ENCODE assay signal across 23 cellular contexts in the genomic region with DNA sequence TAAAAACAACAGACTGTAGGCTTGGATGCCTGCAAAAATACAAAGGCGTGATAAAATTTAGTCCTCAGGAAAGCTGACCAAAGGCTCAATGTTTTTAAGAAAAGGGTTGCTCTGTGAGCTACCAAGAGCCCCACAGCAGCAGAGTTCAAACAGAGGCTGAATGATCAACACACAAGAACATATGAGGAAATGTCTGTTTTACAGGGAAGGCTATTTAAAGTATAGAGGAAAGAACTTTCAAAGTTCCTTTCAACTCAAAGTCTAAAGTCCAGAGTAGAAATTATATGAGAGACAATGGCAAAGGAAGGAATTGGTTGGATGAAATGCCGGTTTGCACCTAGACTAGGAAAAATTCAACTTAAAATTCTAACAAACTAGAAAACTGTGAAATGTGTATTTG. TPM values are rescaled to one million over a fixed set of nuclear protein-coding genes. Genes with fewer than 3 reads are reported as not detected.
DNase-seq lines count a peak whose midpoint lies in the region; ATAC-seq and TF ChIP-seq lines count a peak whose summit lies in the region.
"Had no signal": no experiment of that assay in that cellular context is flagged by ENCODE, and none has a peak within 500 bp of the region (broad histone marks: within the 10 kb centered on the region; RNA-seq: fewer than 3 reads in every experiment).

No MANE protein-coding gene starts in this region.

- in situ Hi-C loops in transverse colon (cut with MboI; ENCODE audit: low pct_ligation_motif_present in 1 of 4, low pct_unique_long_range_greater_than_20kb in 1 of 4, low sequenced_read_pairs in 3 of 4), result no loop called here

- H3K4me3 ChIP-seq in transverse colon, result peak overlapping the region in 1 of 4 donors; percentile 18
- H3K4me3 ChIP-seq: sigmoid colon, SJCRH30 had no signal

- TF ChIP-seq CTCF in RWPE1 (conservative IDR thresholded peaks at IDR 0.05; ENCODE audit: low read depth) (no peak), transverse colon (IDR thresholded peaks at IDR 0.05) (no peak)

- TF ChIP-seq EP300 in transverse colon (IDR thresholded peaks at IDR 0.05; ENCODE audit: low read depth), result no peak

- no peaks in the 10 kb centered on the region for H3K36me3 ChIP-seq in transverse colon
- H3K36me3 ChIP-seq: sigmoid colon had no signal

- H3K27me3 ChIP-seq in transverse colon, result no peaks in the 10 kb centered on the region
- H3K27me3 ChIP-seq: sigmoid colon, SJCRH30 had no signal

- 48 to 66% methylated on average over 2 of the region's 2 CpGs for WGBS in transverse colon (ENCODE audit: low coverage in 1 of 2), 2 donors

- TF ChIP-seq POLR2A in transverse colon (IDR thresholded peaks at IDR 0.05), result no peak

- CTCF ChIA-PET in RWPE1 (lab: Yijun Ruan, JAX), result no interaction called here

- peak overlapping the region; percentile 46; the same call in 1 of the 2 replicates for H3K27ac ChIP-seq in RWPE1
- peak overlapping the region; percentile 78 to 89 (median 86) for H3K27ac ChIP-seq in transverse colon
- H3K27ac ChIP-seq: sigmoid colon, SJCRH30, VCaP had no signal

- POLR2A ChIA-PET in RWPE1 (lab: Yijun Ruan, JAX; ENCODE audit: low non-redundant PET), result no interaction called here

- H3K9me3 ChIP-seq in transverse colon, result no peaks in the 10 kb centered on the region
- H3K9me3 ChIP-seq: sigmoid colon, SJCRH30 had no signal

- H3K4me1 ChIP-seq in transverse colon, result peaks cover 21 to 85% (median 42%) of the 10 kb centered on the region in 4 donors

- peak; percentile 7 for DNase-seq in cardiac septum (ENCODE audit: low spot score)
- no peak for DNase-seq in left ventricle myocardium superior
- DNase-seq in RWPE1 (ENCODE audit: low spot score), result no peak
- no peak for DNase-seq in left colon
- no peak for DNase-seq in transverse colon
- DNase-seq in HUDEP-2 (lab: John Stamatoyannopoulos, UW; ENCODE audit: unreplicated experiment in 76 of 76), result no peak
- no peak for DNase-seq in NCI-H2227 treated with DMSO at 0.1 percent for 48 hours (lab: John Stamatoyannopoulos, UW)
- DNase-seq: activated CD4-positive, alpha-beta T cell treated with anti-CD3 and anti-CD28 coated beads, Interleukin-2, amount 10 ng/mL, durations not matched to agents 7 days and 5 days; activated naive CD8-positive, alpha-beta T cell treated with anti-CD3 and anti-CD28 coated beads for 36 hours; C1 segment of cervical spinal cord; kidney glomerular epithelial cell; naive B cell; NCI-H2029; NCI-H226; NCI-H774; PC-3; SJCRH30; T-helper 17 cell had no signal

- intact Hi-C loops in cardiac septum (cut with DNase I), result no loop called here
- intact Hi-C loops in left ventricle myocardium superior (cut with micrococcal nuclease), result no loop called here
- intact Hi-C loops in left colon (cut with DNase I, micrococcal nuclease), result no loop called here
- intact Hi-C loops in transverse colon (cut with DNase I; ENCODE audit: low total_unique reads), result no loop called here

- ATAC-seq in left ventricle myocardium superior (no peak), left colon (peak; percentile 94), GM18909 (IDR thresholded peaks at IDR 0.05; ENCODE audit: poor library complexity, unreplicated experiment) (no peak)
- ATAC-seq: activated T-helper 17 cell treated with anti-CD3 and anti-CD28 coated beads, Interleukin-2, amount 50 U/mL, for 72 hours; HCT116; PC-3; T-helper 17 cell had no signal

RNA-seq across cellular contexts. Expression of a gene that starts 8.6 kb away (rescaled TPM):
- total RNA-seq in cardiac septum (59.1 TPM), left ventricle myocardium superior (54.9 TPM), left colon (100 to 1,000 TPM; 235 to 251 TPM), transverse colon (100 to 1,000 TPM; 118 to 191 (median 143) TPM)
